In the genomic region with DNA sequence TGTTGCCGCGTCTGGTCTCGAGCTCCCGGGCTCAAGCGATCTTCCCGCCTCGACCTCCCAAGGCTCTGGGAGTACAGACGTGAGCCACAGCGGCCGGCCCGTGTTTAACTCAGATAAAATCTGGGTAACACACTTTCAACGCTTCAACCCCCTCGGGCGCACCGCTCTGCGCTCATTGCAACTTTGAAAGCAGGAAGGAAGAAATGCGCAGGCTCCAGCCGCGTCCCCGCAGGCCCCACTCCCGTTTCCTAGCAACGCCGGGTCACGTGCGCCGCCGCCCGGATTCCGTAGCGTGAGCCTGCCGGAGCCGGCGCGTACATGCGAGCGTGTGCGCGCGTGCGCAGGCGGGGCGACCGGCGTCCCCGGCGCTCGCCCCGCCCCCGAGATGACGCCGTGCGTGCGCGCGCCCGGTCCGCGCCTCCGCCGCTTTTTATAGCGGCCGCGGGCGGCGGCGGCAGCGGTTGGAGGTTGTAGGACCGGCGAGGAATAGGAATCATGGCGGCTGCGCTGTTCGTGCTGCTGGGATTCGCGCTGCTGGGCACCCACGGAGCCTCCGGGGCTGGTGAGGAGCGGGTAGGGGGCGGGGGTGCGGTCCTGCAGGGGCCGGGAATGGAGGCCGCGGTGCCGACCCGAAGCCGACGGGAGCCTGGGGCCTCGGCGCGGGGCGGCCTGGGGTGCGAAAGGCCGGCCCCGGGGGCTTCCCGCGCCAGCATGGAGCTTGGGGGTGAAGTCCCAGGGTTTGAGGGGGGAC, we compare ENCODE assay signal across 8 cellular contexts. TPM values are rescaled to one million over a fixed set of nuclear protein-coding genes. Genes with fewer than 3 reads are reported as not detected.
DNase-seq lines count a peak whose midpoint lies in the region; ATAC-seq and TF ChIP-seq lines count a peak whose summit lies in the region.

A gene (plus strand): TSS at position 457 of the 751 bp plus-strand sequence. CDS start 39 bp downstream, at position 496.

- H3K4me3 ChIP-seq in GM12865 (ENCODE audit: low read depth, low read length) (peak within 1 kb of the TSS; percentile 81), adipocyte (ENCODE audit: low read length) (peak within 1 kb of the TSS; percentile 95), cardiac muscle cell (peak within 1 kb of the TSS; percentile 96), trophoblast cell (ENCODE audit: low read depth, low read length) (peak within 1 kb of the TSS; percentile 98), transverse colon (peak within 1 kb of the TSS; percentile 87 to 100 (median 98))

- peak within 1 kb of the TSS; percentile 91 for H4K91ac ChIP-seq in trophoblast cell (ENCODE audit: low read depth, low read length)

- H3K9ac ChIP-seq in adipocyte (ENCODE audit: low read length) (peak within 1 kb of the TSS; percentile 95), trophoblast cell (ENCODE audit: low read length) (peak within 1 kb of the TSS; percentile 98)

- no CpG with 5 or more reads among the region's 95 CpGs for WGBS in trophoblast cell (ENCODE audit: extremely low coverage, insufficient coverage, insufficient read length)
- WGBS in transverse colon (ENCODE audit: low coverage in 1 of 2), 2 donors: 0% methylated on average over 10 to 90 of the region's 95 CpGs

- H3K4me1 ChIP-seq in adipocyte (ENCODE audit: control insufficient read depth, insufficient read depth, low read length): peaks cover 36% of the 10 kb centered on the region
- peaks cover 24% of the 10 kb centered on the region for H3K4me1 ChIP-seq in cardiac muscle cell (ENCODE audit: low read depth)
- peaks cover 19 to 37% of the 10 kb centered on the region in 2 experiments for H3K4me1 ChIP-seq in trophoblast cell (ENCODE audit: control insufficient read depth in 1 of 2, insufficient read depth in 2 of 2, low read length in 2 of 2)
- peaks cover 21 to 53% (median 46%) of the 10 kb centered on the region in 4 donors for H3K4me1 ChIP-seq in transverse colon

- no peak within 1 kb of the TSS for H3K23ac ChIP-seq in trophoblast cell (ENCODE audit: low read length)

- peak within 1 kb of the TSS; percentile 82 for H2BK120ac ChIP-seq in trophoblast cell (ENCODE audit: insufficient read depth, low read length, poor library complexity)

- peak; percentile 96 for TF ChIP-seq POLR2A in transverse colon (IDR thresholded peaks at IDR 0.05)

- H3K9me3 ChIP-seq in adipocyte (ENCODE audit: control insufficient read depth, low read length) (no peaks in the 10 kb centered on the region), cardiac muscle cell (ENCODE audit: low read depth) (no peaks in the 10 kb centered on the region), trophoblast cell (ENCODE audit: insufficient read depth, low read depth, low read length) (peaks cover 2% of the 10 kb centered on the region), transverse colon (no peaks in the 10 kb centered on the region)

- H3K18ac ChIP-seq in trophoblast cell (ENCODE audit: low read length): peak within 1 kb of the TSS; percentile 98

- peak within 1 kb of the TSS; percentile 76 for H4K8ac ChIP-seq in trophoblast cell (ENCODE audit: low read depth, low read length)

- H3K4me2 ChIP-seq in trophoblast cell (ENCODE audit: low read length): peak within 1 kb of the TSS; percentile 87

- peak; percentile 99 for DNase-seq in GM12865 (ENCODE audit: low read depth)
- DNase-seq in NCI-H1436 (lab: John Stamatoyannopoulos, UW): peak; percentile 96
- DNase-seq in T follicular helper cell (ENCODE audit: low read depth): peak; percentile 99
- DNase-seq in adipocyte (ENCODE audit: low read depth): peak; percentile 100
- peak; percentile 99 for DNase-seq in cardiac muscle cell (ENCODE audit: low read depth in 1 of 2, low spot score in 1 of 2)
- DNase-seq in trophoblast cell: peak; percentile 100
- peak; percentile 99 for DNase-seq in transverse colon

- H3K14ac ChIP-seq in trophoblast cell (ENCODE audit: low read length): peak within 1 kb of the TSS; percentile 88

- no peaks in the 10 kb centered on the region for H3K36me3 ChIP-seq in adipocyte (ENCODE audit: control insufficient read depth, insufficient read depth, low read length, severe bottlenecking)
- H3K36me3 ChIP-seq in cardiac muscle cell: no peaks in the 10 kb centered on the region
- H3K36me3 ChIP-seq in trophoblast cell (ENCODE audit: control insufficient read depth in 1 of 2, insufficient read depth in 2 of 2, low read length in 2 of 2): peaks cover 7 to 11% of the 10 kb centered on the region in 2 experiments
- H3K36me3 ChIP-seq in transverse colon: no peaks in the 10 kb centered on the region

- intact Hi-C loops in transverse colon (cut with DNase I; ENCODE audit: low total_unique reads): loop anchor here (5.0 kb wide), 1 partner anchor 40 kb away; a partner anchor contains a TSS

- ATAC-seq in HG02798 (IDR thresholded peaks at IDR 0.05; ENCODE audit: poor library complexity, unreplicated experiment): peak; percentile 83

- in situ Hi-C loops in transverse colon (cut with MboI; ENCODE audit: low pct_ligation_motif_present in 1 of 4, low pct_unique_long_range_greater_than_20kb in 1 of 4, low sequenced_read_pairs in 3 of 4): no loop called here

- no peaks in the 10 kb centered on the region for H3K27me3 ChIP-seq in adipocyte (replicated peaks; ENCODE audit: control insufficient read depth, insufficient read depth, low read length)
- H3K27me3 ChIP-seq in cardiac muscle cell: no peaks in the 10 kb centered on the region
- H3K27me3 ChIP-seq in trophoblast cell (ENCODE audit: insufficient read depth, low read length): no peaks in the 10 kb centered on the region
- no peaks in the 10 kb centered on the region for H3K27me3 ChIP-seq in transverse colon

- H2BK5ac ChIP-seq in trophoblast cell (ENCODE audit: low read depth, low read length, poor library complexity): peak within 1 kb of the TSS; percentile 86

- H4K12ac ChIP-seq in trophoblast cell (ENCODE audit: low read depth, low read length): peak within 1 kb of the TSS; percentile 52

- H3K79me1 ChIP-seq in trophoblast cell (ENCODE audit: low read length): peaks cover 20% of the 10 kb centered on the region

- H3K27ac ChIP-seq in cardiac muscle cell (peak within 1 kb of the TSS; percentile 90), trophoblast cell (ENCODE audit: low read depth, low read length) (peak within 1 kb of the TSS; percentile 85), transverse colon (peak within 1 kb of the TSS; percentile 92 to 99 (median 96))

- peak within 1 kb of the TSS; percentile 86 for H2BK12ac ChIP-seq in trophoblast cell (ENCODE audit: low read length)

- H2AFZ ChIP-seq in trophoblast cell (ENCODE audit: insufficient read depth, low read length, poor library complexity): peak within 1 kb of the TSS; percentile 62

- TF ChIP-seq CTCF in GM12865 (IDR thresholded peaks at IDR 0.05; ENCODE audit: insufficient read depth, low read depth, low read length, missing control alignments): no peak
- TF ChIP-seq CTCF in cardiac muscle cell (IDR thresholded peaks at IDR 0.05; ENCODE audit: low read depth, low read length): no peak
- TF ChIP-seq CTCF in transverse colon (IDR thresholded peaks at IDR 0.05): no peak

- peak within 1 kb of the TSS; percentile 65 for H3K4ac ChIP-seq in trophoblast cell (ENCODE audit: low read depth, low read length)

- peak within 1 kb of the TSS; percentile 92 for H2AK5ac ChIP-seq in trophoblast cell (ENCODE audit: low read length)

- no peak for TF ChIP-seq EP300 in transverse colon (IDR thresholded peaks at IDR 0.05; ENCODE audit: low read depth)

- H3K79me2 ChIP-seq in trophoblast cell (ENCODE audit: control insufficient read depth, insufficient read depth, low read length, poor library complexity): peaks cover 39% of the 10 kb centered on the region

RNA-seq across cellular contexts. Expression of the gene that starts here (rescaled TPM):
- total RNA-seq in cardiac muscle cell (826 and 1,015 TPM in 2 replicates), transverse colon (1,000 to 10,000 TPM in 3 of 4 donors, 100 to 1,000 TPM in 1; 909 to 2,228 (median 1,224) TPM)
- polyA plus RNA-seq in cardiac muscle cell: 976 and 1,204 TPM in 2 replicates
- polyA plus RNA-seq in trophoblast cell (2013): 506 and 509 TPM in 2 replicates

Comparison
In these comparisons a context has a peak if more than half of its experiments do, and no peak if none do; other contexts are left out.
1. Peak in every context shown above with its lines: DNase-seq, ATAC-seq, H3K4me3 ChIP-seq and H3K27ac ChIP-seq.